11 cellular contexts compared by ENCODE assay signal in genomic region chr3:10651506-10651905, GRCh38.
"Had no signal": no experiment of that assay in that cellular context is flagged by ENCODE, and none has a peak within 500 bp of the region (broad histone marks: within the 10 kb centered on the region; RNA-seq: fewer than 3 reads in every experiment).

No MANE protein-coding gene starts in this region.

- H3K4me1 ChIP-seq: HAP-1 had no signal

- H3K4me3 Mint-ChIP-seq: GM23338, H9, HFFc6 had no signal

- H3K36me3 ChIP-seq: HAP-1 had no signal

- ATAC-seq: GM23338, HCT116 had no signal

- H3K27ac Mint-ChIP-seq: GM23338, H9, HFFc6 had no signal

- H3K9me3 ChIP-seq: HAP-1 had no signal

- H3K27ac ChIP-seq: GM23248 had no signal

- H3K9me3 Mint-ChIP-seq: H9, HFFc6 had no signal

- DNase-seq: GM23248, GOT3, H7, H9, HCEC 1CT, HFFc6 had no signal

- H2AFZ ChIP-seq: GM23248, GM23338 had no signal

- H3K9ac ChIP-seq: GM23248 had no signal

- H3K4me2 ChIP-seq: GM23338 had no signal

- H3K4me3 ChIP-seq: GM23248, GM23338, HAP-1 had no signal

- FAIRE-seq: H1, H54 had no signal
